ENCODE assay signal across 1 cellular context in the genomic region with DNA sequence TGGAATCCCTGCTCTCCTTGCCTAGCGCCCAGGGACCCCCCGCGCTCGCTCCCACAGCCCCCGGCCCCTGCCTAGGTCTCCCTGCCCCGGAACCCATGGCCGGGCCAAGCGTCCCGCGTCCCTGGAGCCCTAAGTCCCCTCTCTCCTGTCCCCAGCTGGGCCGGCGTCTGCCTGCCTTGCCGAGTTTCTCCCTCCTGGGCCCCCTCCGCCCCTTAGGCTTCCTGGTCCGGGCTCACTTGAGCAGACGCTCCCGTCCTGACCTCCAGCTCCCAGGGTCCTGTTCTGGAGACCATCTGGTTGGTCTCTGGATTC.
TF ChIP-seq lines count a peak whose summit lies in the region.

No MANE protein-coding gene starts in this region.

TF ChIP-seq in HEK293, 187 proteins besides CTCF, POLR2A, EP300 and RAD21 (continued from another document):
- TF ChIP-seq, protein P1, sequence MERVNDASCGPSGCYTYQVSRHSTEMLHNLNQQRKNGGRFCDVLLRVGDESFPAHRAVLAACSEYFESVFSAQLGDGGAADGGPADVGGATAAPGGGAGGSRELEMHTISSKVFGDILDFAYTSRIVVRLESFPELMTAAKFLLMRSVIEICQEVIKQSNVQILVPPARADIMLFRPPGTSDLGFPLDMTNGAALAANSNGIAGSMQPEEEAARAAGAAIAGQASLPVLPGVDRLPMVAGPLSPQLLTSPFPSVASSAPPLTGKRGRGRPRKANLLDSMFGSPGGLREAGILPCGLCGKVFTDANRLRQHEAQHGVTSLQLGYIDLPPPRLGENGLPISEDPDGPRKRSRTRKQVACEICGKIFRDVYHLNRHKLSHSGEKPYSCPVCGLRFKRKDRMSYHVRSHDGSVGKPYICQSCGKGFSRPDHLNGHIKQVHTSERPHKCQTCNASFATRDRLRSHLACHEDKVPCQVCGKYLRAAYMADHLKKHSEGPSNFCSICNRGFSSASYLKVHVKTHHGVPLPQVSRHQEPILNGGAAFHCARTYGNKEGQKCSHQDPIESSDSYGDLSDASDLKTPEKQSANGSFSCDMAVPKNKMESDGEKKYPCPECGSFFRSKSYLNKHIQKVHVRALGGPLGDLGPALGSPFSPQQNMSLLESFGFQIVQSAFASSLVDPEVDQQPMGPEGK (tag by site-specific recombination; IDR thresholded peaks at IDR 0.05) = no peak; the same call in 1 of the 2 replicates
- TF ChIP-seq, protein P2, sequence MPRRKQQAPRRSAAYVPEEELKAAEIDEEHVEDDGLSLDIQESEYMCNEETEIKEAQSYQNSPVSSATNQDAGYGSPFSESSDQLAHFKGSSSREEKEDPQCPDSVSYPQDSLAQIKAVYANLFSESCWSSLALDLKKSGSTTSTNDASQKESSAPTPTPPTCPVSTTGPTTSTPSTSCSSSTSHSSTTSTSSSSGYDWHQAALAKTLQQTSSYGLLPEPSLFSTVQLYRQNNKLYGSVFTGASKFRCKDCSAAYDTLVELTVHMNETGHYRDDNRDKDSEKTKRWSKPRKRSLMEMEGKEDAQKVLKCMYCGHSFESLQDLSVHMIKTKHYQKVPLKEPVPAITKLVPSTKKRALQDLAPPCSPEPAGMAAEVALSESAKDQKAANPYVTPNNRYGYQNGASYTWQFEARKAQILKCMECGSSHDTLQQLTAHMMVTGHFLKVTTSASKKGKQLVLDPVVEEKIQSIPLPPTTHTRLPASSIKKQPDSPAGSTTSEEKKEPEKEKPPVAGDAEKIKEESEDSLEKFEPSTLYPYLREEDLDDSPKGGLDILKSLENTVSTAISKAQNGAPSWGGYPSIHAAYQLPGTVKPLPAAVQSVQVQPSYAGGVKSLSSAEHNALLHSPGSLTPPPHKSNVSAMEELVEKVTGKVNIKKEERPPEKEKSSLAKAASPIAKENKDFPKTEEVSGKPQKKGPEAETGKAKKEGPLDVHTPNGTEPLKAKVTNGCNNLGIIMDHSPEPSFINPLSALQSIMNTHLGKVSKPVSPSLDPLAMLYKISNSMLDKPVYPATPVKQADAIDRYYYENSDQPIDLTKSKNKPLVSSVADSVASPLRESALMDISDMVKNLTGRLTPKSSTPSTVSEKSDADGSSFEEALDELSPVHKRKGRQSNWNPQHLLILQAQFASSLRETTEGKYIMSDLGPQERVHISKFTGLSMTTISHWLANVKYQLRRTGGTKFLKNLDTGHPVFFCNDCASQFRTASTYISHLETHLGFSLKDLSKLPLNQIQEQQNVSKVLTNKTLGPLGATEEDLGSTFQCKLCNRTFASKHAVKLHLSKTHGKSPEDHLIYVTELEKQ (tag by site-specific recombination; IDR thresholded peaks at IDR 0.05; ENCODE audit: borderline replicate concordance) = no peak
- TF ChIP-seq ZNF701 (tag by site-specific recombination; IDR thresholded peaks at IDR 0.05) (no peak), ZIC2 (tag by site-specific recombination; IDR thresholded peaks at IDR 0.05) (0 out of 2 replicates have a peak, but pooled peaks have one; percentile 37), ZNF548 (tag by site-specific recombination; IDR thresholded peaks at IDR 0.05) (no peak), ZNF335 (tag by site-specific recombination; conservative IDR thresholded peaks at IDR 0.05) (peak; percentile 12), ZNF830 (tag by site-specific recombination; IDR thresholded peaks at IDR 0.05; ENCODE audit: low read depth) (no peak)
- TF ChIP-seq, protein P3, sequence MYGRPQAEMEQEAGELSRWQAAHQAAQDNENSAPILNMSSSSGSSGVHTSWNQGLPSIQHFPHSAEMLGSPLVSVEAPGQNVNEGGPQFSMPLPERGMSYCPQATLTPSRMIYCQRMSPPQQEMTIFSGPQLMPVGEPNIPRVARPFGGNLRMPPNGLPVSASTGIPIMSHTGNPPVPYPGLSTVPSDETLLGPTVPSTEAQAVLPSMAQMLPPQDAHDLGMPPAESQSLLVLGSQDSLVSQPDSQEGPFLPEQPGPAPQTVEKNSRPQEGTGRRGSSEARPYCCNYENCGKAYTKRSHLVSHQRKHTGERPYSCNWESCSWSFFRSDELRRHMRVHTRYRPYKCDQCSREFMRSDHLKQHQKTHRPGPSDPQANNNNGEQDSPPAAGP (tag by site-specific recombination; IDR thresholded peaks at IDR 0.05) = no peak
